In genomic region chr5:39167141-39167972, GRCh38 we compare ENCODE assay signal across 1 cellular context.
A peak's percentile ranks its signal among the peaks of the same experiment; 100 is the strongest.
TF ChIP-seq lines count a peak whose summit lies in the region.

No MANE protein-coding gene starts in this region.

TF ChIP-seq in K562, 482 proteins besides CTCF, POLR2A, EP300 and RAD21 (continued from another document):
- no peak for TF ChIP-seq REST (CRISPR knock-in tag; IDR thresholded peaks at IDR 0.05; ENCODE audit: low read depth)
- TF ChIP-seq THAP7 (CRISPR knock-in tag; IDR thresholded peaks at IDR 0.05): no peak
- TF ChIP-seq MCM7 (IDR thresholded peaks at IDR 0.05): no peak
- 0 out of 2 replicates have a peak, but pooled peaks have one; percentile 20 for TF ChIP-seq LCOR (CRISPR knock-in tag; IDR thresholded peaks at IDR 0.05)
- TF ChIP-seq MEF2D (tag; conservative IDR thresholded peaks at IDR 0.05; ENCODE audit: low read depth): peak; percentile 59; the same call in 1 of the 2 replicates
- TF ChIP-seq MGA (IDR thresholded peaks at IDR 0.05): no peak
- no peak for TF ChIP-seq ZBTB34 (CRISPR knock-in tag; IDR thresholded peaks at IDR 0.05)
- no peak for TF ChIP-seq FOS (IDR thresholded peaks at IDR 0.05; ENCODE audit: extremely low read depth, insufficient read length)
- TF ChIP-seq RBM34 (IDR thresholded peaks at IDR 0.05; ENCODE audit: borderline replicate concordance, insufficient read depth, low read length): no peak
- 0 out of 2 replicates have a peak, but pooled peaks have one; percentile 50 for TF ChIP-seq FOXP1 (CRISPR knock-in tag; IDR thresholded peaks at IDR 0.05)
- no peak for TF ChIP-seq ZNF277 (CRISPR knock-in tag; IDR thresholded peaks at IDR 0.05; ENCODE audit: borderline replicate concordance)
- TF ChIP-seq ELF2 (CRISPR knock-in tag; IDR thresholded peaks at IDR 0.05): no peak
- TF ChIP-seq AFF1 (IDR thresholded peaks at IDR 0.05; ENCODE audit: low read depth in 1 of 2, partially characterized antibody in 2 of 2): no peak
- TF ChIP-seq PTRF (tag; IDR thresholded peaks at IDR 0.05): no peak
- TF ChIP-seq PTTG1 (tag; IDR thresholded peaks at IDR 0.05; ENCODE audit: low read depth): no peak
- TF ChIP-seq FOXO4 (CRISPR knock-in tag; IDR thresholded peaks at IDR 0.05): no peak
- TF ChIP-seq EZH2 (IDR thresholded peaks at IDR 0.05; ENCODE audit: borderline replicate concordance, low read depth, low read length): no peak
- TF ChIP-seq MBD1 (CRISPR knock-in tag; IDR thresholded peaks at IDR 0.05): no peak
- no peak for TF ChIP-seq NCOA6 (IDR thresholded peaks at IDR 0.05)
